1 cellular context compared by ENCODE assay signal in the genomic region with DNA sequence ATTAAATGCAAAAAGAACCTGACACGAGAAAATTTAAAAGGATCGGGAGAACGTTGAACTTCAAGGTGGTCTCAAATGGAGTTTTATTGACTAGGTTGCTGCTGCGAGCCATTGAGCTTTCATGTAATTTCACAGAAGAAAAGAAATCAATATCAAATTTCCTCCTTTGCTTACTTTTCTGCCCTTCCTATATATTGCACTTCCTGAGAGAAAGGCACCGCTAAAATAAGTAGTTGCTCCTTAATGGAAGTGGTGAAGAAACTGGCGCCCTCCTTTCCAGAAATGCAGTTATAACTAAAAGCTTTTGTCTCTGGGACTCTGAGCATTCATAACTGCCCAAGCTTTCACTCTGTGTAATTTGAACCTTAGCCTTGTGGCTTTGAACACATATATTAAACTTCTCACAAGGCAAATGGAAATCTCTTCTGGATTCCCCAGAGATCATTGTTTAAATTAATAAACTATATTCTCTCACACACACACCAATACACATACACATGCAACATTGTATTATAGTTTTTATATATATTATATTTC.
TF ChIP-seq lines count a peak whose summit lies in the region.

No MANE protein-coding gene starts in this region.

TF ChIP-seq in SK-N-SH treated with all-trans-retinoic acid at 6 μM for 48 hours, 23 proteins besides CTCF, POLR2A, EP300 and RAD21 (continued from another document):
- TF ChIP-seq, protein P1, sequence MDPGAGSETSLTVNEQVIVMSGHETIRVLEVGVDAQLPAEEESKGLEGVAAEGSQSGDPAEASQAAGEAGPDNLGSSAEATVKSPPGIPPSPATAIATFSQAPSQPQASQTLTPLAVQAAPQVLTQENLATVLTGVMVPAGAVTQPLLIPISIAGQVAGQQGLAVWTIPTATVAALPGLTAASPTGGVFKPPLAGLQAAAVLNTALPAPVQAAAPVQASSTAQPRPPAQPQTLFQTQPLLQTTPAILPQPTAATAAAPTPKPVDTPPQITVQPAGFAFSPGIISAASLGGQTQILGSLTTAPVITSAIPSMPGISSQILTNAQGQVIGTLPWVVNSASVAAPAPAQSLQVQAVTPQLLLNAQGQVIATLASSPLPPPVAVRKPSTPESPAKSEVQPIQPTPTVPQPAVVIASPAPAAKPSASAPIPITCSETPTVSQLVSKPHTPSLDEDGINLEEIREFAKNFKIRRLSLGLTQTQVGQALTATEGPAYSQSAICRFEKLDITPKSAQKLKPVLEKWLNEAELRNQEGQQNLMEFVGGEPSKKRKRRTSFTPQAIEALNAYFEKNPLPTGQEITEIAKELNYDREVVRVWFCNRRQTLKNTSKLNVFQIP (CRISPR knock-in tag; IDR thresholded peaks at IDR 0.05; ENCODE audit: borderline replicate concordance, low read depth): no peak
- TF ChIP-seq CSDC2 (CRISPR knock-in tag; IDR thresholded peaks at IDR 0.05): no peak
- TF ChIP-seq ISL1 (CRISPR knock-in tag; IDR thresholded peaks at IDR 0.05): no peak
TF ChIP-seq in SK-N-SH treated with all-trans-retinoic acid at 6 μM for 48 hours: peak in this region for 0.
